Comparison of ENCODE assay signal across 8 cellular contexts in the genomic region with DNA sequence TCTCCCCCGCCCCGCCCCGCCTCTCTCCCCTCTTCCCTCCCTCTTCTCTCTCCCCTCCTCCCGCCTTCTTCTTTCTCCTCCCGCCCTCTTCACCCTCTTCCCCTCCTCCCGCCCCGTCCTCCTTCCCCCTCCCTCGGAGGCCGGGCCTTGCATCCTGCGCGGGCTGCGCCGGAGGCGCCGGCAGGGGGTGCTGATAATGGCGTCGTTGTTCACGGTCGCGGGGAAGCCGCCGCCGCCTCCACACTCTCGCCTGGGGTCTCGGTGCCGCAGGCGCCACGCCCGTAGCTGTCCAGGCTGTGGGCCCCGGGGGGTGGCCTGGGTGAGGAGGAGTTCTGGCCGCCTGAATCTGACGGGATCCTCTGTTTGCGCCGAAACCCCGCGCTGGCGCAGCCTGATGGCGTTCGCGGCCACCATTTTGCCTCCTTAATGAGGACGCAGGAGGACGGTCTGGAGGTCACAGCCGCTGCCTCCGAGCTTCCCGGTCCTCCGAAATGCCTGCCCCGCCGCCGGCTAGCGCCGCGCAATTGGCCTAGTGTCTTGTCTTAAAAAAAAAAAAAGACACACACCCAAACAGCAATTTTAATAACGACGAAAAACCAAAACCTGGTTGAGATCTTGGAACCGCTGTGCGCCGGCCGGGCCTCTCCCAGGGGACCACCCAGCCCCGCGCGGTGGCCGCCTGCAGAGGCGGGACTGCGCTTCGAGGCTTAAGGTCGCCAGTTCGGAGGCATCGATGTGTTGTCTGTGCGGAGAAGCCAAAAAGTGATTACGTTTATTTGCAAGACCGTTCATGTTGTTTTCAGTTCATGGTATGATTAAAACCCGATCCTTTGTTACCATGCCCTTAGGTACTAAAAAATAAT.
DNase-seq lines count a peak whose midpoint lies in the region; ATAC-seq and TF ChIP-seq lines count a peak whose summit lies in the region.

No MANE protein-coding gene starts in this region.

- H3K9ac ChIP-seq in BLaER1: peak overlapping the region; percentile 100

- no peaks in the 10 kb centered on the region for H3K9me3 ChIP-seq in BLaER1

- TF ChIP-seq CTCF in choroid plexus epithelial cell (conservative IDR thresholded peaks at IDR 0.05; ENCODE audit: low read depth, low read length): peak; percentile 62

- no peaks in the 10 kb centered on the region for H4K20me1 ChIP-seq in BLaER1

- no peaks in the 10 kb centered on the region for H3K27me3 ChIP-seq in BLaER1
- H3K27me3 ChIP-seq in layer of hippocampus (ENCODE audit: control insufficient read depth, insufficient read depth, low read length): no peaks in the 10 kb centered on the region

- DNase-seq in GM19238 (ENCODE audit: insufficient read length, low spot score) (peak; percentile 59), NCI-H510A (lab: John Stamatoyannopoulos, UW) (peak; percentile 87), choroid plexus epithelial cell (ENCODE audit: low read depth) (peak; percentile 98)
- DNase-seq in activated CD4-positive, alpha-beta T cell treated with anti-CD3 and anti-CD28 coated beads for 24 hours (ENCODE audit: low read depth in 2 of 2): peak; percentile 80 to 88
- peak; percentile 76 to 87 (median 80) for DNase-seq in stimulated activated CD4-positive, alpha-beta T cell treated with anti-CD3 and anti-CD28 coated beads, Interleukin-1b, Interleukin-23, amount 100 ng/mL, for 24 hours (ENCODE audit: low read depth in 4 of 4, low spot score in 1 of 4)

- peak overlapping the region; percentile 82 for H3K4me2 ChIP-seq in BLaER1

- H3K27ac ChIP-seq in BLaER1: peak overlapping the region; percentile 100
- H3K27ac ChIP-seq in layer of hippocampus (ENCODE audit: low read depth, low read length): peak overlapping the region; percentile 99

- peaks cover 26% of the 10 kb centered on the region for H3K4me1 ChIP-seq in BLaER1

- peak; percentile 56 for ATAC-seq in HG03442 (IDR thresholded peaks at IDR 0.05; ENCODE audit: unreplicated experiment)

- peak overlapping the region; percentile 80 for H3K4me3 ChIP-seq in BLaER1
- peak overlapping the region; percentile 78 for H3K4me3 ChIP-seq in choroid plexus epithelial cell (ENCODE audit: low read depth, low read length)

- H3K36me3 ChIP-seq in BLaER1: 0 out of 2 replicates have a peak, but pooled peaks cover 9% of the 10 kb centered on the region

Comparison
In these comparisons a context has a peak if more than half of its experiments do, and no peak if none do; other contexts are left out.
1. Peak in every context shown above with its lines: DNase-seq, ATAC-seq, H3K4me3 ChIP-seq and H3K27ac ChIP-seq.